In the genomic region with DNA sequence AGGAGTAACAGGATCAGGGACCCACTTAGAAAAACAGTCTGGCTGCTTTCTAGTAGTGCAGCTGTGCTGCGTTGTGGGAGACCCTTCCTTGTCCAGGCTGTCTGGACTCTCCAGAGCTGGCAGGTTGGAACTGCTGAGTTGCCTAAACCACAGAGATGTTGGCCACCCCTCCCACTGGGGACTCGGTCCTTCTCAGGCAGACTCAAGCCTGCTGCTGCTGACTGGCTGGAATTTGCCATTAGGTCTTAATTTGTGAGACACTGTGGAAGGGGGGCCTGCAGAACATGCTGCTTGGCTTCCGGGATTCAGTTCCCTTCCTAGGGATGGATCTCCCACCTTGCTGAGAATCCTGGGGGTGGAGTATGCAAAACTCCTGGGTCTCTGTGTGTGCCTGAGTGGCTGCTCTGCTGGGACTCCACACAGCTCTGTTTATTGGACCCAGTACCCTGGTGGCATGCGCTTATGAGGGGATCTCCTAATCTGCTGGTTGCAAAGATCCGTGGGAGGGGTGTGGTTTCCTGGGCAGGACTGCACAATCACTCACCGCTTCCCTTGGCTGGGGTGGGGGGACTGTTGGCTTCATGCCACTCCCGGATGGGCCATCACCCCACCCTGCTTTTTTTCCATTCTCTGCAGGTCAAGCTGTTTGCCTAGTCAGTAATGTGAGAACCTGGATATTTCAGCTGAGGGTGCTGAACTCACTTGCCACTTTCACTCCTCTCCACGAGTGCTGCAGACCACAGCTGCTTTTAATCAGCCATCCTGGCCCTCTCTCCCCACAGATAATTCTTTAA, we compare ENCODE assay signal across 8 cellular contexts.
A peak's percentile ranks its signal among the peaks of the same experiment; 100 is the strongest.
DNase-seq lines count a peak whose midpoint lies in the region; ATAC-seq, FAIRE-seq and TF ChIP-seq lines count a peak whose summit lies in the region.

No MANE protein-coding gene starts in this region.

- H3K4ac ChIP-seq in H1 (replicated peaks; ENCODE audit: insufficient read length, low read depth, low read length), result no peak overlapping the region

- no peak overlapping the region for H3K9ac ChIP-seq in SK-N-SH
- no peak overlapping the region for H3K9ac ChIP-seq in H1 (replicated peaks in 1 of 4; ENCODE audit: extremely low read depth in 1 of 4, low read depth in 3 of 4, low read length in 3 of 4)

- H3K27ac ChIP-seq in SK-N-SH (ENCODE audit: low read depth in 2 of 2, low read length in 1 of 2), result peak overlapping the region in 1 of 2 experiments; percentile 14; a peak in 2 of 4 replicates
- no peak overlapping the region for H3K27ac ChIP-seq in H1 (ENCODE audit: low read depth, low read length)
- no peak overlapping the region for H3K27ac ChIP-seq in sigmoid colon

- H3K79me1 ChIP-seq in H1 (ENCODE audit: low read depth, low read length), result no peaks in the 10 kb centered on the region

- DNase-seq in SK-N-SH (peak; percentile 36), H1 (ENCODE audit: low read depth in 1 of 2, low spot score in 2 of 2) (peak in 1 of 2 experiments; percentile 41), sigmoid colon (peak; percentile 64), GM13977 (ENCODE audit: low spot score) (no peak), osteocyte (ENCODE audit: extremely low spot score, unreplicated experiment) (no peak)
- no peak for DNase-seq in NK-92 treated with Interleukin-12 subunit alpha and Interleukin-12 subunit beta, amount 100 ng/mL, for 24 hours (lab: John Stamatoyannopoulos, UW)

- no peak overlapping the region for H3K18ac ChIP-seq in H1 (ENCODE audit: extremely low read depth, low read length)

- H2BK20ac ChIP-seq in H1 (ENCODE audit: low read length), result no peak overlapping the region

- H4K20me1 ChIP-seq in SK-N-SH (ENCODE audit: insufficient read depth) (no peaks in the 10 kb centered on the region), H1 (replicated peaks in 1 of 2; ENCODE audit: control insufficient read depth in 1 of 2, insufficient read depth in 2 of 2, low read length in 2 of 2) (no peaks in the 10 kb centered on the region)

- no peak overlapping the region for H2AFZ ChIP-seq in SK-N-SH (ENCODE audit: low read depth)
- H2AFZ ChIP-seq in H1 (ENCODE audit: low read length), result 0 out of 2 replicates have a peak overlapping the region, but pooled peaks have one; percentile 2

- no peak overlapping the region for H2AK5ac ChIP-seq in H1 (ENCODE audit: low read depth, low read length)

- H2BK12ac ChIP-seq in H1 (ENCODE audit: low read depth, low read length), result no peak overlapping the region

- H3K56ac ChIP-seq in H1 (replicated peaks; ENCODE audit: insufficient read length, low read depth, low read length), result no peak overlapping the region

- TF ChIP-seq POLR2A in H1 (IDR thresholded peaks at IDR 0.05; ENCODE audit: control extremely low read depth in 1 of 2, low read depth in 2 of 2, low read length in 2 of 2) (no peak), sigmoid colon (IDR thresholded peaks at IDR 0.05) (no peak)

- H2BK5ac ChIP-seq in H1 (ENCODE audit: low read depth, low read length), result no peak overlapping the region

- no peaks in the 10 kb centered on the region for H3K9me3 Mint-ChIP-seq in osteocyte (ENCODE audit: unreplicated experiment)

- no peaks in the 10 kb centered on the region for H3K9me2 ChIP-seq in SK-N-SH

- H4K5ac ChIP-seq in H1 (ENCODE audit: insufficient read length, low read depth, low read length), result no peak overlapping the region

- no peak for FAIRE-seq in H1 (lab: Jason Lieb, UNC)

- no peak overlapping the region for H2BK120ac ChIP-seq in H1 (replicated peaks; ENCODE audit: low read depth, low read length)

- no peak for TF ChIP-seq CTCF in SK-N-SH (IDR thresholded peaks at IDR 0.05)
- TF ChIP-seq CTCF in H1 (IDR thresholded peaks at IDR 0.05; ENCODE audit: control extremely low read depth in 1 of 3, insufficient read depth in 1 of 3, low read depth in 1 of 3, low read length in 3 of 3), result no peak
- TF ChIP-seq CTCF in sigmoid colon (IDR thresholded peaks at IDR 0.05), result no peak
- TF ChIP-seq CTCF in GM13977 (IDR thresholded peaks at IDR 0.05; ENCODE audit: extremely low read depth, insufficient read depth, missing control alignments), result no peak
- TF ChIP-seq CTCF in osteocyte (IDR thresholded peaks at IDR 0.05), result no peak

- H3K36me3 ChIP-seq in SK-N-SH (replicated peaks in 1 of 2; ENCODE audit: control insufficient read depth in 1 of 2, insufficient read depth in 2 of 2, low read length in 1 of 2) (no peaks in the 10 kb centered on the region), H1 (ENCODE audit: control insufficient read depth in 2 of 4, insufficient read depth in 4 of 4, low read length in 3 of 4) (no peaks in the 10 kb centered on the region), sigmoid colon (no peaks in the 10 kb centered on the region)

- intact Hi-C loops in sigmoid colon (cut with DNase I), result no loop called here

- in situ Hi-C loops in GM13977 (cut with MboI; ENCODE audit: low pct_unique_long_range_greater_than_20kb, low sequenced_read_pairs, unreplicated experiment), result no loop called here

- TF ChIP-seq EP300 in SK-N-SH (IDR thresholded peaks at IDR 0.05; ENCODE audit: borderline replicate concordance in 1 of 2, low read depth in 1 of 2, low read length in 1 of 2) (no peak), H1 (IDR thresholded peaks at IDR 0.05; ENCODE audit: borderline replicate concordance in 1 of 2, low read depth in 2 of 2, low read length in 2 of 2) (no peak), sigmoid colon (IDR thresholded peaks at IDR 0.05) (no peak)

- peaks cover 5% of the 10 kb centered on the region for H3K27me3 Mint-ChIP-seq in osteocyte (ENCODE audit: unreplicated experiment)

- CTCF ChIA-PET in SK-N-SH (lab: Yijun Ruan, JAX), result interaction anchor here (0.9 to 1.4 kb wide), 4 partner anchors 10 to 60 kb away, joined by 3 to 5 read pairs (median 4); no protein-coding TSS in a partner anchor
- CTCF ChIA-PET in H1 (lab: Charles Lee; ENCODE audit: partially characterized antibody), result no interaction called here

- no peaks in the 10 kb centered on the region for H3K27me3 ChIP-seq in SK-N-SH (ENCODE audit: insufficient read depth)
- no peaks in the 10 kb centered on the region for H3K27me3 ChIP-seq in H1 (replicated peaks in 1 of 4; ENCODE audit: control insufficient read depth in 3 of 4, extremely low read depth in 1 of 4, insufficient read depth in 3 of 4, low read length in 3 of 4)
- no peaks in the 10 kb centered on the region for H3K27me3 ChIP-seq in sigmoid colon

- no peak overlapping the region for H3K4me2 ChIP-seq in SK-N-SH
- H3K4me2 ChIP-seq in H1 (ENCODE audit: insufficient read depth in 1 of 2, low read depth in 2 of 2, low read length in 2 of 2), result no peak overlapping the region

- no peak overlapping the region for H4K91ac ChIP-seq in H1 (replicated peaks; ENCODE audit: insufficient read length, low read length)

- no peak for TF ChIP-seq RAD21 in SK-N-SH (IDR thresholded peaks at IDR 0.05; ENCODE audit: low read length)
- TF ChIP-seq RAD21 in H1 (IDR thresholded peaks at IDR 0.05 in 1 of 2, conservative IDR thresholded peaks at IDR 0.05 in 1 of 2; ENCODE audit: low read depth in 2 of 2, low read length in 2 of 2), result no peak

- no peaks in the 10 kb centered on the region for H3K9me3 ChIP-seq in SK-N-SH
- peaks cover 2 to 8% of the 10 kb centered on the region in 2 experiments; a peak in 2 of 4 replicates for H3K9me3 ChIP-seq in H1 (ENCODE audit: insufficient read depth in 2 of 2, low read depth in 1 of 2, low read length in 1 of 2)
- no peaks in the 10 kb centered on the region for H3K9me3 ChIP-seq in sigmoid colon

- H3K79me2 ChIP-seq in SK-N-SH (ENCODE audit: insufficient read depth) (no peaks in the 10 kb centered on the region), H1 (ENCODE audit: control insufficient read depth in 1 of 2, insufficient read depth in 2 of 2, low read length in 2 of 2) (no peaks in the 10 kb centered on the region)

- no peaks in the 10 kb centered on the region for H3K36me3 Mint-ChIP-seq in osteocyte (ENCODE audit: unreplicated experiment)

- POLR2A ChIA-PET in SK-N-SH (lab: Yijun Ruan, JAX) (no interaction called here), H1 (lab: Charles Lee; ENCODE audit: partially characterized antibody) (no interaction called here)

- no peaks in the 10 kb centered on the region for H3F3A ChIP-seq in SK-N-SH (replicated peaks; ENCODE audit: insufficient read depth)

- no peak overlapping the region for H3K23ac ChIP-seq in H1 (ENCODE audit: insufficient read length)

- H3K14ac ChIP-seq in H1 (ENCODE audit: insufficient read length), result no peak overlapping the region

- H4K8ac ChIP-seq in H1 (ENCODE audit: extremely low read depth, insufficient read depth, low read length), result no peak overlapping the region

- 47% methylated on average over 5 of the region's 8 CpGs for WGBS in SK-N-SH (ENCODE audit: low lambda C conversion rate)
- WGBS in H1 (ENCODE audit: extremely low coverage in 1 of 2, insufficient coverage in 1 of 2, insufficient read length in 1 of 2, insufficient replicate concordance in 2 of 2, low coverage in 1 of 2, low lambda C conversion rate in 2 of 2, missing lambda C conversion rate in 1 of 2), 2 experiments, result 84% methylated on average over 8 of the region's 8 CpGs; no CpG with 5 or more reads in 1 of the 2 experiments
- 24 to 41% methylated on average over 8 of the region's 8 CpGs for WGBS in sigmoid colon, 2 donors

- peaks cover 8% of the 10 kb centered on the region for H3K4me1 Mint-ChIP-seq in osteocyte (ENCODE audit: unreplicated experiment)

- peak; percentile 91 for ATAC-seq in GM18909 (IDR thresholded peaks at IDR 0.05; ENCODE audit: poor library complexity, unreplicated experiment)
- ATAC-seq in HG02870 (IDR thresholded peaks at IDR 0.05; ENCODE audit: unreplicated experiment), result peak; percentile 60

- no peaks in the 10 kb centered on the region for H3K23me2 ChIP-seq in H1 (ENCODE audit: low read depth, low read length)

- no peak overlapping the region for H3K4me3 Mint-ChIP-seq in osteocyte (ENCODE audit: unreplicated experiment)

- H3K4me1 ChIP-seq in SK-N-SH (ENCODE audit: control insufficient read depth in 1 of 2, insufficient read depth in 2 of 2, low read depth in 1 of 2, low read length in 1 of 2), result peaks cover 0 to 14% of the 10 kb centered on the region in 2 experiments; a peak in 2 of 4 replicates
- peaks cover 0 to 5% (median 2%) of the 10 kb centered on the region in 4 experiments; a peak in 5 of 7 replicates for H3K4me1 ChIP-seq in H1 (replicated peaks in 1 of 4; ENCODE audit: control insufficient read depth in 3 of 4, insufficient read depth in 4 of 4, low read length in 3 of 4)
- no peaks in the 10 kb centered on the region for H3K4me1 ChIP-seq in sigmoid colon

- no peak overlapping the region for H2BK15ac ChIP-seq in H1 (ENCODE audit: low read length)

- no peak overlapping the region for H3K27ac Mint-ChIP-seq in osteocyte (ENCODE audit: unreplicated experiment)

- H3K4me3 ChIP-seq in SK-N-SH (ENCODE audit: low read depth in 2 of 2, low read length in 1 of 2) (no peak overlapping the region), H1 (ENCODE audit: extremely low read depth in 1 of 4, insufficient read depth in 2 of 4, low read depth in 3 of 4, low read length in 4 of 4) (no peak overlapping the region), sigmoid colon (no peak overlapping the region)

TF ChIP-seq in SK-N-SH, 30 proteins besides CTCF, POLR2A, EP300 and RAD21 (continues in another document):
- TF ChIP-seq FOSL2 (IDR thresholded peaks at IDR 0.05; ENCODE audit: borderline replicate concordance, low read depth) (no peak), TCF12 (IDR thresholded peaks at IDR 0.05) (peak; percentile 31; the same call in 1 of the 2 replicates)

TF ChIP-seq in H1, 55 proteins besides CTCF, POLR2A, EP300 and RAD21 (continues in another document):
- TF ChIP-seq POLR2AphosphoS5 (IDR thresholded peaks at IDR 0.05; ENCODE audit: low read depth, low read length) (no peak), NRF1 (IDR thresholded peaks at IDR 0.05; ENCODE audit: low read depth, low read length) (no peak)

Comparison
In these comparisons a context has a peak if more than half of its experiments do, and no peak if none do; other contexts are left out.
1. DNase-seq: peak in SK-N-SH (single experiment) and sigmoid colon (single experiment); none in GM13977 (single experiment), osteocyte (single experiment) and NK-92 treated with Interleukin-12 subunit alpha and Interleukin-12 subunit beta, amount 100 ng/mL, for 24 hours (single experiment).